8 cellular contexts compared by ENCODE assay signal in the genomic region with DNA sequence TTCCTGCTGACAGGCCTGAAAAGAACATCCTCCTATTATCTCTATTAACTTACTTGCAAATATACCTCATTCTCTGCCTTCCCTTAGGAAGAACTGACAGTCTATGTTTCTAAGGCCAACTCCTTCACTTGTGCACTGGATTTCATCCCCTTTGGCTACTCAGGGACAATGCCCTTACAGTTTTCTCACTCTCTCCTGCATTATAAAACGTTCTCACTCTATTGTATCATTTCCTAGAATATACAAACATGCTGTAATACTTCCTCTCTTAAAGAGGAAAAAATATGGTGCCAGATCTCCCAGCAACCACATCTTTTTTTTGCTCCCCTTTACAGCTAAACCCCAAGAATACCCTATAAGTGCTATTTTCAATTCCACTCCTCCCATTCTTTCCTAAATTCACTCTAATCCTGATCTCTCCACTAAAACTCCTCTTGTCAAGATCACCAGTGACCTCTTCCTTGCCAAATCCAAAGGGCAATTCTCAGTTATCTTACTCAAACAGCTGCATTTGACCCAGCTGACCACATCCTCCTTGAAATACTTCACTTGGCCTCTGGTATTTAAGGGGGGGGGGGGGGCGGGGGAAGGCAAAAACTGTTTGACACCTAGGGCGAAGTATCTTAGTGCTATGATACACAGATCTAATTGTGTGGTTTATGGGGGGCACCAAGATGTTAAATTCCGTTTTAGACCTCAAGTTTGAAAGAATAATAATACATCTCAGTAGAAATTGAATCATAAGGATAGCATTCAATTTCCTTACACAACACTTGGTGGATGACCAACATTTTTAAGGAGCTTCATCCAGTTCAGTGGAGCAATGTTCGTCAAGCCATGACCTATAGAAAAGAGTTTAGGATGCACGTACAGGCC. TPM values are rescaled to one million over a fixed set of nuclear protein-coding genes. Genes with fewer than 3 reads are reported as not detected.
A peak's percentile ranks its signal among the peaks of the same experiment; 100 is the strongest.
DNase-seq lines count a peak whose midpoint lies in the region; ATAC-seq and TF ChIP-seq lines count a peak whose summit lies in the region.

No MANE protein-coding gene starts in this region.

- H3K4me1 ChIP-seq in esophagus squamous epithelium (peaks cover 12 to 62% (median 21%) of the 10 kb centered on the region in 3 donors), gastrocnemius medialis (peaks cover 57 to 60% of the 10 kb centered on the region in 2 donors)

- TF ChIP-seq CTCF in esophagus squamous epithelium (IDR thresholded peaks at IDR 0.05): no peak
- no peak for TF ChIP-seq CTCF in gastrocnemius medialis (IDR thresholded peaks at IDR 0.05 in 4 of 5, conservative IDR thresholded peaks at IDR 0.05 in 1 of 5)

- H3K36me3 Mint-ChIP-seq in activated naive CD4-positive, alpha-beta T cell treated with anti-CD3 and anti-CD28 coated beads for 36 hours (ENCODE audit: low read depth): peaks cover 17% of the 10 kb centered on the region

- H3K36me3 ChIP-seq in esophagus squamous epithelium (peaks cover 0 to 24% (median 5%) of the 10 kb centered on the region in 3 donors), gastrocnemius medialis (peaks cover 0 to 12% of the 10 kb centered on the region in 2 donors)

- 28 to 33% methylated on average over 5 to 6 of the region's 6 CpGs for WGBS in esophagus squamous epithelium, 2 donors

- peak overlapping the region; percentile 37 for H3K27ac Mint-ChIP-seq in activated naive CD4-positive, alpha-beta T cell treated with anti-CD3 and anti-CD28 coated beads for 36 hours

- ATAC-seq in gastrocnemius medialis: no peak

- no peaks in the 10 kb centered on the region for H3K27me3 ChIP-seq in esophagus squamous epithelium
- H3K27me3 ChIP-seq in gastrocnemius medialis: no peaks in the 10 kb centered on the region

- H3K4me1 Mint-ChIP-seq in activated naive CD4-positive, alpha-beta T cell treated with anti-CD3 and anti-CD28 coated beads for 36 hours (ENCODE audit: low read depth): peaks cover 35% of the 10 kb centered on the region

- no peaks in the 10 kb centered on the region for H3K27me3 Mint-ChIP-seq in activated naive CD4-positive, alpha-beta T cell treated with anti-CD3 and anti-CD28 coated beads for 36 hours (ENCODE audit: low read depth)

- H3K27ac ChIP-seq in esophagus squamous epithelium (peak overlapping the region; percentile 46 to 98 (median 88)), gastrocnemius medialis (peak overlapping the region; percentile 95 to 96 (median 95))

- H3K9me3 ChIP-seq in esophagus squamous epithelium (no peaks in the 10 kb centered on the region), gastrocnemius medialis (no peaks in the 10 kb centered on the region)

- CTCF ChIA-PET in activated naive CD4-positive, alpha-beta T cell treated with anti-CD3 and anti-CD28 coated beads for 36 hours (lab: Charles Lee): interaction anchor here (1.0 to 1.9 kb wide), 2 partner anchors 13 to 45 kb away, joined by 3 to 4 read pairs; no protein-coding TSS in a partner anchor

- no peaks in the 10 kb centered on the region for H3K9me3 Mint-ChIP-seq in activated naive CD4-positive, alpha-beta T cell treated with anti-CD3 and anti-CD28 coated beads for 36 hours

- in situ Hi-C loops in gastrocnemius medialis (cut with MboI; ENCODE audit: low sequenced_read_pairs in 4 of 4): no loop called here

- TF ChIP-seq POLR2A in esophagus squamous epithelium (IDR thresholded peaks at IDR 0.05) (no peak), gastrocnemius medialis (IDR thresholded peaks at IDR 0.05) (no peak)

- DNase-seq in activated naive CD4-positive, alpha-beta T cell treated with anti-CD3 and anti-CD28 coated beads for 36 hours: no peak
- DNase-seq in activated naive CD4-positive, alpha-beta T cell (lab: John Stamatoyannopoulos, UW): no peak
- DNase-seq in RKO (ENCODE audit: low spot score) (peak; percentile 86), esophagus squamous epithelium (lab: John Stamatoyannopoulos, UW) (no peak), gastrocnemius medialis (no peak), NCI-H1105 (lab: John Stamatoyannopoulos, UW) (no peak), NCI-H1436 (lab: John Stamatoyannopoulos, UW) (no peak), middle frontal gyrus (ENCODE audit: extremely low spot score, low spot score) (no peak)

- intact Hi-C loops in activated naive CD4-positive, alpha-beta T cell treated with anti-CD3 and anti-CD28 coated beads for 36 hours (cut with micrococcal nuclease): loop anchor here (5.0 kb wide), 3 partner anchors 700 to 1645 kb away; partner anchors contain the start of genes CCNG2, MTHFD2L and SCARB2
- intact Hi-C loops in esophagus squamous epithelium (cut with DNase I) (no loop called here), gastrocnemius medialis (cut with DNase I; ENCODE audit: low total_unique reads) (loop anchor here (2.0 to 10.0 kb wide), 2 partner anchors 578 to 1644 kb away; partner anchors contain the start of genes CCNG2 and PARM1)

- H3K4me3 ChIP-seq in esophagus squamous epithelium: peak overlapping the region; percentile 47 to 90 (median 82)
- H3K4me3 ChIP-seq in gastrocnemius medialis: peak overlapping the region; percentile 86 to 93 (median 88)

- H3K4me3 Mint-ChIP-seq in activated naive CD4-positive, alpha-beta T cell treated with anti-CD3 and anti-CD28 coated beads for 36 hours: no peak overlapping the region

RNA-seq across cellular contexts. Expression of gene RCHY1, which starts 1.6 kb away (rescaled TPM):
- total RNA-seq in activated naive CD4-positive, alpha-beta T cell treated with anti-CD3 and anti-CD28 coated beads for 36 hours: 10 to 100 TPM; 31.3 to 34.6 TPM
- 10 to 100 TPM; 11.6 to 27.5 (median 15.1) TPM for total RNA-seq in esophagus squamous epithelium
- 10 to 100 TPM; 14.0 to 18.7 (median 15.8) TPM for total RNA-seq in gastrocnemius medialis

RNA-seq across cellular contexts. Expression of gene THAP6, which starts 1.7 kb away (rescaled TPM):
- total RNA-seq in activated naive CD4-positive, alpha-beta T cell treated with anti-CD3 and anti-CD28 coated beads for 36 hours: 10 to 100 TPM; 14.3 to 15.4 TPM
- total RNA-seq in esophagus squamous epithelium (10 to 100 TPM in 1 of 4 donors, 1 to 10 TPM in 3; 5.3 to 17.9 (median 7.3) TPM), gastrocnemius medialis (10 to 100 TPM in 3 of 4 donors, 1 to 10 TPM in 1; 6.0 to 27.3 (median 13.9) TPM)

RNA-seq across cellular contexts. Expression of gene ODAPH, which starts 43.3 kb away (rescaled TPM):
- total RNA-seq in activated naive CD4-positive, alpha-beta T cell treated with anti-CD3 and anti-CD28 coated beads for 36 hours: not detected
- total RNA-seq in esophagus squamous epithelium (under 1 TPM in 1 of 4 donors, not detected in 3; 0.23 TPM), gastrocnemius medialis (not detected)
